ENCODE assay signal across 12 cellular contexts in the genomic region with DNA sequence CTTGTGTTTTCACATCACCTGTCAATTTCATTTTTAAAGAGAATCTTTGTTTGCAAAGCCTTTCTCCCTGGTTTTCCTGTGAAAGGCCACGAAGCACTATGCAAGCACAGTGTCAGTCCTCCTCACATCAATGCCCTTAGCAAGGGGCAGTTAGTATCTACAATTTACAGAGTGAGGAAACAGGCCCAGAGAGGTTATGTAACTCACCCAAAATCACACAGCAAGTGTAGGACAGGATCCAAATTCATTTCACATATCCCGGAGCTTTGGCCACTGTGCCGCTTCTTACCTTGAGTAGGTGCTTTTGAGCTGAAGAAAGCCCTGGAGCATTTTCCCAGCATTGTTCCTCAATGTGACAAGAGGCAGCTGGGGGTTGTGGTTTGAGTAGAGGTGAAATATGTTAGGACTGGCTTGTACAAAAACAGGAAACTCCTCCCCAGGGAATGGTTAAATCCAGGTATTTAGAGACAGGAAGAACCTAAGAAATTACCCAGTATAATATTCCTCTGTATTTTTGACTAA.
"Had no signal": no experiment of that assay in that cellular context is flagged by ENCODE, and none has a peak within 500 bp of the region (broad histone marks: within the 10 kb centered on the region; RNA-seq: fewer than 3 reads in every experiment).

No MANE protein-coding gene starts in this region.

- H3K4me3 Mint-ChIP-seq: activated CD8-positive, alpha-beta T cell treated with anti-CD3 and anti-CD28 coated beads, Interleukin-2, amount 10 ng/mL, durations not matched to agents 7 days and 5 days; activated naive CD8-positive, alpha-beta T cell treated with anti-CD3 and anti-CD28 coated beads, Interleukin-2, amount 50 U/mL, for 24 hours; activated T-helper 1 cell treated with anti-CD3 and anti-CD28 coated beads, Interleukin-12 subunit alpha, Interleukin-12 subunit beta, Interleukin-2, Interleukin-4 antibody, amounts not matched to agents 30 ng/mL and 10 ng/mL and 1 ng/mL, durations not matched to agents 14 hours and 24 hours and 36 hours; natural killer cell had no signal

- H3K9me3 Mint-ChIP-seq: activated naive CD8-positive, alpha-beta T cell treated with anti-CD3 and anti-CD28 coated beads, Interleukin-2, amount 50 U/mL, for 24 hours; activated T-helper 1 cell treated with anti-CD3 and anti-CD28 coated beads, Interleukin-12 subunit alpha, Interleukin-12 subunit beta, Interleukin-2, Interleukin-4 antibody, amounts not matched to agents 30 ng/mL and 10 ng/mL and 1 ng/mL, durations not matched to agents 14 hours and 24 hours and 36 hours; natural killer cell had no signal

- H3K4me1 ChIP-seq: prostate gland had no signal

- H3K4me3 ChIP-seq: left ventricle myocardium inferior, prostate gland, right atrium auricular region had no signal

- H3K9me3 ChIP-seq: left ventricle myocardium inferior, prostate gland, right atrium auricular region had no signal

- H3K36me3 Mint-ChIP-seq: natural killer cell had no signal

- H3K27me3 ChIP-seq: right atrium auricular region had no signal

- DNase-seq: activated gamma-delta T cell; activated naive CD4-positive, alpha-beta T cell treated with anti-CD3 and anti-CD28 coated beads, Interleukin-2, amount 50 U/mL, for 16 hours; central memory CD4-positive, alpha-beta T cell had no signal

- H3K4me1 Mint-ChIP-seq: activated naive CD8-positive, alpha-beta T cell treated with anti-CD3 and anti-CD28 coated beads, Interleukin-2, amount 50 U/mL, for 24 hours had no signal

- H3K27ac ChIP-seq: left ventricle myocardium inferior, prostate gland, right atrium auricular region, VCaP had no signal

- H3K36me3 ChIP-seq: left ventricle myocardium inferior, prostate gland, right atrium auricular region had no signal

- H3K27ac Mint-ChIP-seq: activated CD8-positive, alpha-beta T cell treated with anti-CD3 and anti-CD28 coated beads, Interleukin-2, amount 10 ng/mL, durations not matched to agents 7 days and 5 days; activated naive CD8-positive, alpha-beta T cell treated with anti-CD3 and anti-CD28 coated beads, Interleukin-2, amount 50 U/mL, for 24 hours; activated T-helper 1 cell treated with anti-CD3 and anti-CD28 coated beads, Interleukin-12 subunit alpha, Interleukin-12 subunit beta, Interleukin-2, Interleukin-4 antibody, amounts not matched to agents 30 ng/mL and 10 ng/mL and 1 ng/mL, durations not matched to agents 14 hours and 24 hours and 36 hours; natural killer cell had no signal

- FAIRE-seq: colon had no signal
